Comparison of ENCODE assay signal across 12 cellular contexts in the genomic region with DNA sequence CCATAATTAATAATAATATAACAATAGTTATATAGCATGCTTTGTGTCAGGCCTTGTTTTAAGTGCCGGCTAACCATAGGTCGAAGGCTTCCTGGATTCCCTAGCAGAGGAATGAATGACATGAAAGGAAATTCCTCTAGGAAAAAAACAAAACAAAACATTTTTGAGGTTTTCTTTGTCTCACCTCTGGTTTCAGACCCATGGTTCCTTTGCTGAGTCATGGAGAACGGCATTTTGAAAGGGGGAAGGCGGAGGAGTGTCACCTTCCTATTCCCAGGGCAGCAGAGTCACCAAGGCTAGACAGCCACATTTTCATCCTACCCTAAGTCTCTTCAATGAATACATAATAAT. TPM values are rescaled to one million over a fixed set of nuclear protein-coding genes. Genes with fewer than 3 reads are reported as not detected.
DNase-seq lines count a peak whose midpoint lies in the region; FAIRE-seq and TF ChIP-seq lines count a peak whose summit lies in the region.
"Had no signal": no experiment of that assay in that cellular context is flagged by ENCODE, and none has a peak within 500 bp of the region (broad histone marks: within the 10 kb centered on the region; RNA-seq: fewer than 3 reads in every experiment).

No MANE protein-coding gene starts in this region.

- intact Hi-C loops in activated naive CD4-positive, alpha-beta T cell treated with anti-CD3 and anti-CD28 coated beads for 36 hours (cut with micrococcal nuclease), result no loop called here

- no peaks in the 10 kb centered on the region for H3K36me3 ChIP-seq in SJSA1
- H3K36me3 ChIP-seq: gastrocnemius medialis, suprapubic skin had no signal

- H3K27ac ChIP-seq in SJSA1, result peak overlapping the region; percentile 95
- H3K27ac ChIP-seq: gastrocnemius medialis, suprapubic skin had no signal

- H3K4me1 ChIP-seq in SJSA1 (replicated peaks), result peaks cover 35% of the 10 kb centered on the region

- no peaks in the 10 kb centered on the region for H3K27me3 Mint-ChIP-seq in activated naive CD4-positive, alpha-beta T cell treated with anti-CD3 and anti-CD28 coated beads for 36 hours (ENCODE audit: low read depth)
- H3K27me3 Mint-ChIP-seq in type B pancreatic cell, result no peaks in the 10 kb centered on the region
- H3K27me3 Mint-ChIP-seq in mesothelial cell of epicardium (ENCODE audit: low read depth), result no peaks in the 10 kb centered on the region
- H3K27me3 Mint-ChIP-seq: CD4-positive, alpha-beta memory T cell had no signal

- no peaks in the 10 kb centered on the region for H3K27me3 ChIP-seq in SJSA1 (replicated peaks)
- H3K27me3 ChIP-seq: gastrocnemius medialis, suprapubic skin had no signal

- H3K9me3 ChIP-seq in SJSA1 (replicated peaks), result no peaks in the 10 kb centered on the region
- H3K9me3 ChIP-seq: gastrocnemius medialis, suprapubic skin had no signal

- H3K9me3 Mint-ChIP-seq in activated naive CD4-positive, alpha-beta T cell treated with anti-CD3 and anti-CD28 coated beads for 36 hours, result peaks cover 3% of the 10 kb centered on the region
- H3K9me3 Mint-ChIP-seq in type B pancreatic cell (no peaks in the 10 kb centered on the region), mesothelial cell of epicardium (no peaks in the 10 kb centered on the region)
- H3K9me3 Mint-ChIP-seq: CD4-positive, alpha-beta memory T cell had no signal

- TF ChIP-seq CTCF in type B pancreatic cell (conservative IDR thresholded peaks at IDR 0.05) (no peak), mesothelial cell of epicardium (IDR thresholded peaks at IDR 0.05; ENCODE audit: unreplicated experiment) (no peak)

- no peak for FAIRE-seq in frontal cortex (lab: Jason Lieb, UNC)

- peaks cover 91% of the 10 kb centered on the region for H3K4me1 Mint-ChIP-seq in activated naive CD4-positive, alpha-beta T cell treated with anti-CD3 and anti-CD28 coated beads for 36 hours (ENCODE audit: low read depth)
- peaks cover 21% of the 10 kb centered on the region for H3K4me1 Mint-ChIP-seq in type B pancreatic cell (ENCODE audit: unreplicated experiment)
- peaks cover 11% of the 10 kb centered on the region for H3K4me1 Mint-ChIP-seq in mesothelial cell of epicardium

- H3K27ac Mint-ChIP-seq in activated naive CD4-positive, alpha-beta T cell treated with anti-CD3 and anti-CD28 coated beads for 36 hours, result peak overlapping the region; percentile 98
- H3K27ac Mint-ChIP-seq in type B pancreatic cell (peak overlapping the region; percentile 96), mesothelial cell of epicardium (no peak overlapping the region)

- H3K4me3 Mint-ChIP-seq in activated naive CD4-positive, alpha-beta T cell treated with anti-CD3 and anti-CD28 coated beads for 36 hours, result no peak overlapping the region
- H3K4me3 Mint-ChIP-seq in type B pancreatic cell (no peak overlapping the region), mesothelial cell of epicardium (no peak overlapping the region)

- DNase-seq in activated naive CD4-positive, alpha-beta T cell treated with anti-CD3 and anti-CD28 coated beads for 36 hours, result peak; percentile 46
- DNase-seq in activated naive CD4-positive, alpha-beta T cell (lab: John Stamatoyannopoulos, UW), result no peak
- peak; percentile 83 to 93 for DNase-seq in SJSA1 (ENCODE audit: low read depth in 1 of 2, low spot score in 2 of 2)
- peak; percentile 57 for DNase-seq in hepatic stellate cell (ENCODE audit: low spot score)
- DNase-seq in type B pancreatic cell (ENCODE audit: extremely low spot score, unreplicated experiment), result no peak
- no peak for DNase-seq in RPMI8226
- DNase-seq in mesothelial cell of epicardium (ENCODE audit: low spot score in 2 of 2, unreplicated experiment in 2 of 2), result no peak
- no peak for DNase-seq in frontal cortex (ENCODE audit: low spot score in 2 of 2)
- DNase-seq: CD4-positive, alpha-beta memory T cell; gastrocnemius medialis; NCI-H526 had no signal

- no peak overlapping the region for H3K4me3 ChIP-seq in SJSA1
- H3K4me3 ChIP-seq: gastrocnemius medialis, suprapubic skin had no signal

- H3K36me3 Mint-ChIP-seq in activated naive CD4-positive, alpha-beta T cell treated with anti-CD3 and anti-CD28 coated beads for 36 hours (ENCODE audit: low read depth), result peaks cover 5% of the 10 kb centered on the region
- no peaks in the 10 kb centered on the region for H3K36me3 Mint-ChIP-seq in type B pancreatic cell
- H3K36me3 Mint-ChIP-seq in mesothelial cell of epicardium, result no peaks in the 10 kb centered on the region

- CTCF ChIA-PET in activated naive CD4-positive, alpha-beta T cell treated with anti-CD3 and anti-CD28 coated beads for 36 hours (lab: Charles Lee), result interaction anchor here (1.7 to 3.1 kb wide), 2 partner anchors 10 to 25 kb away, joined by 7 to 10 read pairs; a partner anchor contains a TSS

RNA-seq across cellular contexts. Expression of a gene that starts 25.3 kb away (rescaled TPM):
- total RNA-seq in activated naive CD4-positive, alpha-beta T cell treated with anti-CD3 and anti-CD28 coated beads for 36 hours, result 1,000 to 10,000 TPM; 1,152 to 1,165 TPM
- total RNA-seq in SJSA1 (2014; rRNA removed; shearing (Covaris generic)), result 75.1 and 102 TPM in 2 replicates
- 60.4 and 172 TPM in 2 replicates for total RNA-seq in type B pancreatic cell (ENCODE audit: low replicate concordance)
- total RNA-seq in mesothelial cell of epicardium, result 37.2 to 42.0 TPM (median 39.5 TPM) in 3 replicates
- 12.6 TPM for total RNA-seq in frontal cortex

RNA-seq across cellular contexts. Expression of a gene that starts 45.6 kb away (rescaled TPM):
- total RNA-seq in activated naive CD4-positive, alpha-beta T cell treated with anti-CD3 and anti-CD28 coated beads for 36 hours, result 10 to 100 TPM; 49.8 TPM
- 21.5 and 24.2 TPM in 2 replicates for total RNA-seq in SJSA1 (2014; rRNA removed; shearing (Covaris generic))
- total RNA-seq in type B pancreatic cell (ENCODE audit: low replicate concordance), result 32.3 and 36.5 TPM in 2 replicates
- total RNA-seq in mesothelial cell of epicardium, result 32.7 to 36.5 TPM (median 32.8 TPM) in 3 replicates
- 14.7 TPM for total RNA-seq in frontal cortex

RNA-seq across cellular contexts. Expression of a gene that starts 46.0 kb away (rescaled TPM):
- 10 to 100 TPM; 24.0 to 27.4 TPM for total RNA-seq in activated naive CD4-positive, alpha-beta T cell treated with anti-CD3 and anti-CD28 coated beads for 36 hours
- 31.9 and 46.8 TPM in 2 replicates for total RNA-seq in SJSA1 (2014; rRNA removed; shearing (Covaris generic))
- total RNA-seq in type B pancreatic cell (ENCODE audit: low replicate concordance) (31.8 and 35.7 TPM in 2 replicates), mesothelial cell of epicardium (24.1 to 25.1 TPM (median 25.1 TPM) in 3 replicates), frontal cortex (16.7 TPM)

Comparison
In these comparisons a context has a peak if more than half of its experiments do, and no peak if none do; other contexts are left out.
1. DNase-seq: peak in activated naive CD4-positive, alpha-beta T cell treated with anti-CD3 and anti-CD28 coated beads for 36 hours (single experiment), SJSA1 (2 of 2) and hepatic stellate cell (single experiment); none in activated naive CD4-positive, alpha-beta T cell (0 of 4), type B pancreatic cell (single experiment), RPMI8226 (single experiment), mesothelial cell of epicardium (0 of 2) and frontal cortex (0 of 2).